ENCODE assay signal across 24 cellular contexts in the genomic region with DNA sequence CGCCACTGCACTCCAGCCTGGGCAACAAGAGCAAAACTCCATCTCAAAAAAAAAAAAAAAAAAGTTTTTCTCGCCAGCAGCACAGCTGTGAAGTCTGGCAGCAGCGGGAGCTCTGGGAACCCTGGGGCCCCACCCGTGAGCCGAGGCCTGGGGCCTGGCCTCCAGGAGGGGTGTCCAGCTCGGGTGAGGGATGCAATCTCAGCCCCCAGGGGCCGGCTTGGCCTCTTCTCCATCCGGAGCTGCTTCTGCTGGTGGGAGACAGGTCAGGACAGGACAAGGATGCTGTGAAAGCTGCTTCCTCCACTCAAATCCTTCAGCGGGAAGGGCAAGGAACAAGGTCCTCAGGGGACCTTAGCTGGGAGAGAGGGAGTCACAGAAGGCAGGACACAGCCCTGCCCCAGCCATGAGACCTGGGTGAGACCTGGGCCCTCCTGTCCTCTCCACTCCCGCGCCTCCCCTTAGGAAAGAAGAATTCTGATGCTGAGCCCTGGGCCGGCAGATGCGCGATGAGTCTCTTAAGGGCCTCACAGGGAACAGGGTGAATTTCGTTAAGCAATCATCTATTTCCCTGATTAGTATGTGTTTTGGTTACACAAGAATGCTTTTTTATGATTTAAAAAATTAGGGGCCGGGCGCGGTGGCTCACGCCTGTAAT. TPM values are rescaled to one million over a fixed set of nuclear protein-coding genes. Genes with fewer than 3 reads are reported as not detected.
DNase-seq lines count a peak whose midpoint lies in the region; ATAC-seq and TF ChIP-seq lines count a peak whose summit lies in the region.
"Had no signal": no experiment of that assay in that cellular context is flagged by ENCODE, and none has a peak within 500 bp of the region (broad histone marks: within the 10 kb centered on the region; RNA-seq: fewer than 3 reads in every experiment).

No MANE protein-coding gene starts in this region.

- no peak for TF ChIP-seq POLR2A in upper lobe of left lung (IDR thresholded peaks at IDR 0.05)

- no peak for TF ChIP-seq EP300 in upper lobe of left lung (IDR thresholded peaks at IDR 0.05)

- H3K9me3 ChIP-seq in mucosa of descending colon: no peaks in the 10 kb centered on the region
- no peaks in the 10 kb centered on the region for H3K9me3 ChIP-seq in upper lobe of left lung
- H3K9me3 ChIP-seq: ovary, right lobe of liver had no signal

- H3K27me3 ChIP-seq in upper lobe of left lung: no peaks in the 10 kb centered on the region
- H3K27me3 ChIP-seq: ovary, right lobe of liver had no signal

- 84 to 89% methylated on average over 15 to 19 of the region's 19 CpGs for WGBS in upper lobe of left lung, 2 donors

- H3K36me3 ChIP-seq in mucosa of descending colon (ENCODE audit: low read depth) (no peaks in the 10 kb centered on the region), upper lobe of left lung (no peaks in the 10 kb centered on the region)
- H3K36me3 ChIP-seq: ovary, right lobe of liver had no signal

- H3K4me3 ChIP-seq in fibroblast of villous mesenchyme (ENCODE audit: low read depth, low read length) (no peak overlapping the region), mucosa of descending colon (no peak overlapping the region), upper lobe of left lung (no peak overlapping the region)
- H3K4me3 ChIP-seq: GM12878, ovary, right lobe of liver had no signal

- no peak overlapping the region for H3K27ac ChIP-seq in upper lobe of left lung
- H3K27ac ChIP-seq: 22Rv1, ovary, right lobe of liver had no signal

- ATAC-seq in mucosa of descending colon (peak; percentile 13), upper lobe of left lung (ENCODE audit: low FRiP score in 2 of 2) (peak in 1 of 2 donors; percentile 60), GM18867 (IDR thresholded peaks at IDR 0.05; ENCODE audit: unreplicated experiment) (no peak), GM18861 (IDR thresholded peaks at IDR 0.05; ENCODE audit: unreplicated experiment) (no peak)
- ATAC-seq: activated CD8-positive, alpha-beta memory T cell treated with anti-CD3 and anti-CD28 coated beads, Interleukin-2, amount 10 ng/mL, durations not matched to agents 7 days and 5 days; GM12878; naive thymus-derived CD4-positive, alpha-beta T cell; right lobe of liver had no signal

- DNase-seq in DMS 273 (lab: John Stamatoyannopoulos, UW; ENCODE audit: unreplicated experiment): peak; percentile 68
- no peak for DNase-seq in DMS 273 treated with DMSO at 0.1 percent for 48 hours (lab: John Stamatoyannopoulos, UW)
- peak; percentile 41 for DNase-seq in fibroblast of villous mesenchyme (ENCODE audit: low read depth)
- DNase-seq in mucosa of descending colon: peak in 1 of 3 donors; percentile 57
- DNase-seq in upper lobe of left lung: peak; percentile 14 to 60
- DNase-seq in NCI-H510A (lab: John Stamatoyannopoulos, UW): no peak
- DNase-seq: activated CD4-positive, alpha-beta T cell treated with anti-CD3 and anti-CD28 coated beads for 4 hours; activated CD8-positive, alpha-beta memory T cell treated with anti-CD3 and anti-CD28 coated beads, Interleukin-2, amount 10 ng/mL, durations not matched to agents 7 days and 5 days; AML-193; DMS79 treated with DMSO at 0.1 percent for 48 hours; effector CD4-positive, alpha-beta T cell; kidney glomerular epithelial cell; naive thymus-derived CD4-positive, alpha-beta T cell; NCI-H1436 treated with DMSO at 0.1 percent for 48 hours; ovary; SHP77 treated with DMSO at 0.1 percent for 48 hours; T-helper 1 cell had no signal

- intact Hi-C loops in mucosa of descending colon (cut with DNase I, micrococcal nuclease): no loop called here

- no peak for TF ChIP-seq CTCF in fibroblast of villous mesenchyme (IDR thresholded peaks at IDR 0.05; ENCODE audit: insufficient read depth, low read depth, low read length)
- TF ChIP-seq CTCF in mucosa of descending colon (IDR thresholded peaks at IDR 0.05): no peak
- TF ChIP-seq CTCF in upper lobe of left lung (IDR thresholded peaks at IDR 0.05): no peak

- H3K4me1 ChIP-seq in mucosa of descending colon (ENCODE audit: low read depth): no peaks in the 10 kb centered on the region
- H3K4me1 ChIP-seq in upper lobe of left lung: peaks cover 0 to 5% (median 2%) of the 10 kb centered on the region in 4 donors
- H3K4me1 ChIP-seq: right lobe of liver had no signal

RNA-seq across cellular contexts. Expression of a gene that starts 30.6 kb away (rescaled TPM):
- 8.2 and 10.0 TPM in 2 replicates for total RNA-seq in fibroblast of villous mesenchyme
- 1 to 10 TPM in 2 of 3 donors, under 1 TPM in 1; 0.58 to 9.7 (median 1.0) TPM for total RNA-seq in mucosa of descending colon
- total RNA-seq in upper lobe of left lung: 1 to 10 TPM in 4 of 6 donors, under 1 TPM in 2; 0.76 to 3.2 (median 1.6) TPM
- total RNA-seq: activated CD8-positive, alpha-beta memory T cell treated with anti-CD3 and anti-CD28 coated beads, Interleukin-2, amount 10 ng/mL, durations not matched to agents 7 days and 5 days; activated T-helper 1 cell treated with anti-CD3 and anti-CD28 coated beads, Interleukin-12 subunit alpha, Interleukin-12 subunit beta, Interleukin-2, Interleukin-4 antibody, amounts not matched to agents 30 ng/mL and 10 ng/mL and 1 ng/mL, durations not matched to agents 14 hours and 24 hours and 36 hours; MCF 10A had no signal

RNA-seq across cellular contexts. Expression of a gene that starts 43.8 kb away (rescaled TPM):
- total RNA-seq in fibroblast of villous mesenchyme (under 0.01 and 0.43 TPM in 2 replicates), mucosa of descending colon (1 to 10 TPM; 1.4 to 3.9 (median 2.9) TPM), upper lobe of left lung (10 to 100 TPM in 2 of 6 donors, 1 to 10 TPM in 4; 4.5 to 19.1 (median 9.3) TPM)

Comparison
In these comparisons a context has a peak if more than half of its experiments do, and no peak if none do; other contexts are left out.
1. DNase-seq: peak in DMS 273 (single experiment), fibroblast of villous mesenchyme (single experiment) and upper lobe of left lung (2 of 2); none in DMS 273 treated with DMSO at 0.1 percent for 48 hours (single experiment) and NCI-H510A (single experiment).